ENCODE assay signal across 21 cellular contexts in genomic region chr5:96391921-96392320, GRCh38. TPM values are rescaled to one million over a fixed set of nuclear protein-coding genes. Genes with fewer than 3 reads are reported as not detected.
DNase-seq lines count a peak whose midpoint lies in the region; ATAC-seq, FAIRE-seq and TF ChIP-seq lines count a peak whose summit lies in the region.
"Had no signal": no experiment of that assay in that cellular context is flagged by ENCODE, and none has a peak within 500 bp of the region (broad histone marks: within the 10 kb centered on the region; RNA-seq: fewer than 3 reads in every experiment).

No MANE protein-coding gene starts in this region.

- no peak for FAIRE-seq in HepG2 (lab: Jason Lieb, UNC)
- FAIRE-seq: A204.1, GM12891, GM19239, H1 had no signal

- BruUV-seq in HepG2 (replicated peaks; lab: Mats Ljungman, UMichigan): no TSS peak

- TF ChIP-seq EP300 in HepG2 (IDR thresholded peaks at IDR 0.05; ENCODE audit: low read depth in 2 of 2, low read length in 2 of 2): no peak
- TF ChIP-seq EP300 in HepG2 (CRISPR knock-in tag; IDR thresholded peaks at IDR 0.05; ENCODE audit: borderline replicate concordance): no peak

- POLR2A ChIA-PET in HepG2 (lab: Yijun Ruan, JAX): no interaction called here

- no peak for TF ChIP-seq RAD21 in HepG2 (CRISPR knock-in tag; IDR thresholded peaks at IDR 0.05)

- H3K4me2 ChIP-seq in HepG2 (ENCODE audit: low read depth, low read length): no peak overlapping the region

- no peak overlapping the region for H3K4me3 ChIP-seq in thymus (ENCODE audit: low read length)
- H3K4me3 ChIP-seq in HepG2 (replicated peaks in 1 of 3; ENCODE audit: insufficient read depth in 1 of 3, low read depth in 2 of 3, low read length in 3 of 3): no peak overlapping the region

- TF ChIP-seq POLR2A in HepG2 (IDR thresholded peaks at IDR 0.05; ENCODE audit: insufficient read depth in 1 of 2, low read depth in 2 of 2, low read length in 2 of 2): no peak

- H3K9me3 ChIP-seq in thymus (ENCODE audit: control insufficient read depth) (no peaks in the 10 kb centered on the region), HepG2 (ENCODE audit: low read length) (no peaks in the 10 kb centered on the region)
- H3K9me3 ChIP-seq: BE2C had no signal

- H3K9ac ChIP-seq in HepG2 (ENCODE audit: insufficient read depth, low read depth, low read length): no peak overlapping the region

- DNase-seq in dermis blood vessel endothelial cell (peak; percentile 27), lung microvascular endothelial cell (ENCODE audit: low read depth in 2 of 2) (peak; percentile 15 to 51), HepG2 (ENCODE audit: low spot score) (no peak), T-helper 9 cell (no peak)
- DNase-seq: ACHN; BE2C; C1 segment of cervical spinal cord; CD4-positive, CD25-positive, alpha-beta regulatory T cell; CD8-positive, alpha-beta memory T cell; COR-L47; DMS 273 treated with DMSO at 0.1 percent for 48 hours; DND-41; EL; H9 had no signal

- no peaks in the 10 kb centered on the region for H4K20me1 ChIP-seq in HepG2 (ENCODE audit: insufficient read depth, low read length)

- H3K36me3 ChIP-seq in thymus (ENCODE audit: control insufficient read depth, insufficient read depth) (no peaks in the 10 kb centered on the region), HepG2 (replicated peaks in 1 of 2; ENCODE audit: control insufficient read depth in 1 of 2, insufficient read depth in 2 of 2, low read length in 2 of 2) (no peaks in the 10 kb centered on the region)
- H3K36me3 ChIP-seq: BE2C had no signal

- ATAC-seq in esophagus mucosa: no peak
- no peak for ATAC-seq in HepG2

- intact Hi-C loops in HepG2 (cut with micrococcal nuclease; ENCODE audit: unreplicated experiment): no loop called here

- no peaks in the 10 kb centered on the region for H3K4me1 ChIP-seq in thymus (ENCODE audit: control insufficient read depth, insufficient read depth, low read length)
- H3K4me1 ChIP-seq in HepG2 (ENCODE audit: insufficient read depth, low read length): no peaks in the 10 kb centered on the region

- WGBS in thymus: 81% methylated on average over 2 of the region's 2 CpGs
- 14% methylated on average over 2 of the region's 2 CpGs for WGBS in HepG2 (ENCODE audit: low lambda C conversion rate)

- in situ Hi-C loops in HepG2 (cut with HindIII; ENCODE audit: extremely low pct_ligation_motif_present, low pct_unique_long_range_greater_than_20kb): no loop called here

- H3K27me3 ChIP-seq in thymus (ENCODE audit: control insufficient read depth, insufficient read depth) (no peaks in the 10 kb centered on the region), HepG2 (ENCODE audit: control insufficient read depth in 1 of 2, insufficient read depth in 2 of 2, low read length in 2 of 2) (no peaks in the 10 kb centered on the region; a peak in 1 of 5 replicates)
- H3K27me3 ChIP-seq: BE2C had no signal

- CTCF ChIA-PET in HepG2 (lab: Yijun Ruan, JAX; ENCODE audit: low intra/inter-chr PET ratio, low total read pairs): no interaction called here

- H3K27ac ChIP-seq in thymus (ENCODE audit: low read depth) (peak overlapping the region; percentile 10), HepG2 (ENCODE audit: extremely low read length, insufficient read depth, low read length) (no peak overlapping the region)

- no peaks in the 10 kb centered on the region for H3K79me2 ChIP-seq in HepG2 (ENCODE audit: insufficient read depth, low read length)

- H2AFZ ChIP-seq in HepG2 (ENCODE audit: low read length): no peak overlapping the region

- TF ChIP-seq CTCF in HepG2 (CRISPR knock-in tag; IDR thresholded peaks at IDR 0.05): no peak

TF ChIP-seq in HepG2, 621 proteins besides CTCF, POLR2A, EP300 and RAD21:
- TF ChIP-seq ZNF441 (CRISPR knock-in tag; IDR thresholded peaks at IDR 0.05; ENCODE audit: borderline replicate concordance): no peak
- TF ChIP-seq MAFG (CRISPR knock-in tag; IDR thresholded peaks at IDR 0.05): no peak

RNA-seq across cellular contexts. Expression of gene PCSK1, which starts 41.1 kb away (rescaled TPM):
- total RNA-seq in dermis blood vessel endothelial cell (0.51 TPM in 2 replicates), lung microvascular endothelial cell (under 0.01 and 0.22 TPM in 2 replicates), esophagus mucosa (0.52 TPM), HepG2 (2016; rRNA removed; fragmentation: Illumina TruSeq; extraction: Trizol) (not detected in 2 replicates)
- polyA plus RNA-seq in thymus (0.48 TPM), HepG2 (2011; rRNA removed) (not detected in 2 replicates)
- total RNA-seq in HepG2 (2016; cell fraction: cytosol; rRNA removed; fragmentation: Illumina TruSeq; extraction: Trizol; ENCODE audit: low read depth): not detected in 2 replicates
- total RNA-seq in HepG2 (2016; cell fraction: insoluble cytoplasmic fraction; rRNA removed; fragmentation: Illumina TruSeq; extraction: Trizol): not detected in 2 replicates
- total RNA-seq in HepG2 (2016; cell fraction: membrane; rRNA removed; fragmentation: Illumina TruSeq; extraction: Trizol): not detected in 2 replicates
- not detected in 2 replicates for total RNA-seq in HepG2 (2016; cell fraction: nucleus; rRNA removed; fragmentation: Illumina TruSeq; extraction: Trizol)
- not detected in 2 replicates for polyA plus RNA-seq in HepG2 (2011; cell fraction: cytosol; rRNA removed)
- polyA plus RNA-seq in HepG2 (2011; cell fraction: nucleus; rRNA removed): not detected in 2 replicates
- polyA plus RNA-seq in HepG2 (2012): 0.03 and 0.07 TPM in 2 replicates
- polyA plus RNA-seq in HepG2 (2016; cell fraction: cytosol; fragmentation: Illumina TruSeq; extraction: Trizol; ENCODE audit: low read depth): not detected in 2 replicates
- polyA plus RNA-seq in HepG2 (2016; cell fraction: insoluble cytoplasmic fraction; fragmentation: Illumina TruSeq; extraction: Trizol; ENCODE audit: low read depth): not detected in 2 replicates
- not detected in 2 replicates for polyA plus RNA-seq in HepG2 (2016; cell fraction: membrane; fragmentation: Illumina TruSeq; extraction: Trizol; ENCODE audit: low read depth)
- polyA plus RNA-seq in HepG2 (2016; cell fraction: nucleus; fragmentation: Illumina TruSeq; extraction: Trizol; ENCODE audit: insufficient read depth, low read depth): not detected in 2 replicates
- 2.2 TPM in 1 of 2 replicates, not detected in the other for polyA minus RNA-seq in HepG2 (2011; rRNA and poly(A)+ RNA removed; ENCODE audit: low replicate concordance)
- polyA minus RNA-seq in HepG2 (2011; cell fraction: cytosol; rRNA and poly(A)+ RNA removed): not detected in 2 replicates
- polyA minus RNA-seq in HepG2 (2011; cell fraction: nucleus; rRNA and poly(A)+ RNA removed): not detected in 2 replicates
- total RNA-seq: CD4-positive, CD25-positive, alpha-beta regulatory T cell; CD8-positive, alpha-beta memory T cell; G401 had no signal
- polyA plus RNA-seq: CD4-positive, CD25-positive, alpha-beta regulatory T cell; CD8-positive, alpha-beta memory T cell had no signal

Comparison
In these comparisons a context has a peak if more than half of its experiments do, and no peak if none do; other contexts are left out.
1. DNase-seq: peak in dermis blood vessel endothelial cell (single experiment) and lung microvascular endothelial cell (2 of 2); none in HepG2 (single experiment) and T-helper 9 cell (single experiment).